ENCODE assay signal across 8 cellular contexts in the genomic region with DNA sequence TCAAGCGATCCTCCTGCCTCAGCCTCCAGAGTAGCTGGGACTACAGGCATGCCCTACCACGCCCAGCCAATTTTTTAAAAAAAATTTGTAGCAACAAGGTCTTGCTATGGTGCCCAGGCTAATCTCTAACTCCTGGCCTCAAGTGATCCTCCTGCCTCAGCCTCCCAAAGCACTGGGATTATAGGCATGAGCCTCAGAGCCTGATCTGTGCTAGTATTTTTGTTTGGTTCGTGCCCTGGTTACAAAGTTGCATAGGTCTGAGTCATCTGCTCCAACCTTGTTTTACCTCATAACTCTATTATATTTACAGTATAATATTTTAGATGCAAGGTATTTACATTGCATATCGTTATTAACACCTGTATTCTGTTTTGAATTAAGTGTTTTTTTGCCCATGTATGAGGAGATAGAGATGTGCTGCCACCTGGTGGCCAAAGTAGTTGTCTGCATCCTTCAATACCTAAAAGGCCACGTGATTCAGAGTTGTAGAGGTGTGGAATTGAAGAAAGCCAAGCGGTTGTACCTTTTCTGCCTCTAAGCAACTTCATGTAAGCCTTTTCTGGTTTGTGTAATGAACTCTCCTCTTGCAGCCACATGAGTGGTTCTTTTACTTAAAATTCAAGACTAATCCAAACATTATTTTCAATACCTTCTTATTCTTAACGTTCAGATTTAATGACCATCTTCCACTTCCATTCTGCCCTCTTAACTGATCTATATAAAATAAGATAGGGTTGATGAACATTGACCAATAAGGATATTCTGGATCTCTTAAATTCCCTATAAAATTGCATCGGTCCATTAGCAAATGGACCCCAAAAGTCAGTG. TPM values are rescaled to one million over a fixed set of nuclear protein-coding genes. Genes with fewer than 3 reads are reported as not detected.
A peak's percentile ranks its signal among the peaks of the same experiment; 100 is the strongest.
DNase-seq lines count a peak whose midpoint lies in the region; ATAC-seq, FAIRE-seq and TF ChIP-seq lines count a peak whose summit lies in the region.

No MANE protein-coding gene starts in this region.

- 67% methylated on average over 8 of the region's 8 CpGs for WGBS in hepatocyte (ENCODE audit: low lambda C conversion rate, missing lambda C conversion rate)

- H3K27me3 ChIP-seq in hepatocyte = no peaks in the 10 kb centered on the region

- H3K27ac ChIP-seq in hepatocyte = no peak overlapping the region

- no peaks in the 10 kb centered on the region for H3K36me3 ChIP-seq in hepatocyte (replicated peaks; ENCODE audit: insufficient read depth, low read depth)

- no peak overlapping the region for H3K4me3 ChIP-seq in hepatocyte

- FAIRE-seq in G401.6 (lab: Jason Lieb, UNC) = peak; percentile 96

- no peak overlapping the region for H3K4me2 ChIP-seq in hepatocyte

- no peaks in the 10 kb centered on the region for H3K9me2 ChIP-seq in hepatocyte (replicated peaks; ENCODE audit: insufficient read depth)

- no peak overlapping the region for H2AFZ ChIP-seq in hepatocyte

- peak; percentile 96 for TF ChIP-seq CTCF in hepatocyte (IDR thresholded peaks at IDR 0.05; ENCODE audit: poor library complexity)

- ATAC-seq in HG02642 (IDR thresholded peaks at IDR 0.05; ENCODE audit: poor library complexity, unreplicated experiment) (peak; percentile 75), HG03457 (IDR thresholded peaks at IDR 0.05; ENCODE audit: unreplicated experiment) (no peak)

- H3K79me2 ChIP-seq in hepatocyte = no peaks in the 10 kb centered on the region

- peak; percentile 90 for DNase-seq in NCI-H146 treated with DMSO at 0.1 percent for 48 hours (lab: John Stamatoyannopoulos, UW; ENCODE audit: unreplicated experiment)
- DNase-seq in T-helper 22 cell (ENCODE audit: low read depth) = peak; percentile 47
- peak in 50 of 58 donors; percentile 2 to 79 (median 26) for DNase-seq in anterior cingulate cortex (lab: John Stamatoyannopoulos, UW)
- DNase-seq in hepatocyte (ENCODE audit: low spot score) = peak; percentile 90
- DNase-seq in smooth muscle cell of the brain vasculature (ENCODE audit: low read depth, low spot score) = peak; percentile 46

- peaks cover 3% of the 10 kb centered on the region for H3K4me1 ChIP-seq in hepatocyte (ENCODE audit: insufficient read depth)

- no peaks in the 10 kb centered on the region for H3K9me3 ChIP-seq in hepatocyte (ENCODE audit: low read depth)

- H4K20me1 ChIP-seq in hepatocyte (ENCODE audit: insufficient read depth, poor library complexity, severe bottlenecking) = no peaks in the 10 kb centered on the region

RNA-seq across cellular contexts. Expression of gene CABYR, which starts 19.9 kb away (rescaled TPM):
- 5.3 and 7.5 TPM in 2 replicates for total RNA-seq in hepatocyte
- polyA plus RNA-seq in hepatocyte = 3.6 and 4.6 TPM in 2 replicates

Comparison
In these comparisons a context has a peak if more than half of its experiments do, and no peak if none do; other contexts are left out.
1. DNase-seq: peak in every context shown above with its lines; median percentile 90 in NCI-H146 treated with DMSO at 0.1 percent for 48 hours; 90 in hepatocyte; 47 in T-helper 22 cell; 46 in smooth muscle cell of the brain vasculature; 26 in anterior cingulate cortex.